ENCODE assay signal across 1 cellular context in the genomic region with DNA sequence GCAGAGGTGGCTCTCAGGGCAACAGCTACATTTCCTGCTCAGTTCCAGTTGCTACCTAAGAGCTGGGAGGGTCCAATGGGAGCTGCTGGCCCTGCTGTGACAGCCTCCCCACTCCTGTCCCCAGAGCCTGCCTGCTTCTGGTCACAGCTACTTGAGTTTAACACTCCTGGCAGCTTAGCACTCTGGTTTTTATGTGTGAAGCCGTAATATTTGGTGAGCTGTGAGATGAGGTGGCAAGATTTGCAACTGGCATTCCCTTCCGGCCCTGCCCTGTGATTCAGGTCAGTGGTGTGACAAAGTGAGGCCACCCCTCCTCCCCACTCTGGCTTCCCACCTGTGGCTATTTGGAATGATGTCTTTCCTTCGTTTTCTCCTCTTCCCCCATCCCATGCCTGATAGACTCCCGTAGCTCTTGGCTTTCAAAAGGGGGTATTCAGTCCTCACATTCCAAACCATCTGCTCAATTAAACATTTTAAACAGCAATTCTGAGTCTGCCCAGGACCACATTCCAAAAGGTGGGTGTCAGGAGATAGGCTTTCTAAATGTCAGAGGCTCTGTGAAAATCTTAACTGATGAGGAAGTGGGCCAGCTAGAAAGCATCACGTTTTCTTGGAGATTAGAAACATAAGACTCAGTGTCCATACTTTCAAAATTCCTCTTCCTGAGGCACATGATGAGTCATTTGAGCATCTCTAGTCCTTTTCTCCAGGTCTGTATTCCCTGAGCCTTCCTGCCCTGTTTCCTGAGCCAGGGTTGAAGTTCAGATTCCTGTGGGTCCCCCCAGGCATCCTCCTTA.
TF ChIP-seq lines count a peak whose summit lies in the region.

No MANE protein-coding gene starts in this region.

TF ChIP-seq in GM23338, 12 proteins besides CTCF, POLR2A, EP300 and RAD21 (continued from another document):
- TF ChIP-seq, protein P1, sequence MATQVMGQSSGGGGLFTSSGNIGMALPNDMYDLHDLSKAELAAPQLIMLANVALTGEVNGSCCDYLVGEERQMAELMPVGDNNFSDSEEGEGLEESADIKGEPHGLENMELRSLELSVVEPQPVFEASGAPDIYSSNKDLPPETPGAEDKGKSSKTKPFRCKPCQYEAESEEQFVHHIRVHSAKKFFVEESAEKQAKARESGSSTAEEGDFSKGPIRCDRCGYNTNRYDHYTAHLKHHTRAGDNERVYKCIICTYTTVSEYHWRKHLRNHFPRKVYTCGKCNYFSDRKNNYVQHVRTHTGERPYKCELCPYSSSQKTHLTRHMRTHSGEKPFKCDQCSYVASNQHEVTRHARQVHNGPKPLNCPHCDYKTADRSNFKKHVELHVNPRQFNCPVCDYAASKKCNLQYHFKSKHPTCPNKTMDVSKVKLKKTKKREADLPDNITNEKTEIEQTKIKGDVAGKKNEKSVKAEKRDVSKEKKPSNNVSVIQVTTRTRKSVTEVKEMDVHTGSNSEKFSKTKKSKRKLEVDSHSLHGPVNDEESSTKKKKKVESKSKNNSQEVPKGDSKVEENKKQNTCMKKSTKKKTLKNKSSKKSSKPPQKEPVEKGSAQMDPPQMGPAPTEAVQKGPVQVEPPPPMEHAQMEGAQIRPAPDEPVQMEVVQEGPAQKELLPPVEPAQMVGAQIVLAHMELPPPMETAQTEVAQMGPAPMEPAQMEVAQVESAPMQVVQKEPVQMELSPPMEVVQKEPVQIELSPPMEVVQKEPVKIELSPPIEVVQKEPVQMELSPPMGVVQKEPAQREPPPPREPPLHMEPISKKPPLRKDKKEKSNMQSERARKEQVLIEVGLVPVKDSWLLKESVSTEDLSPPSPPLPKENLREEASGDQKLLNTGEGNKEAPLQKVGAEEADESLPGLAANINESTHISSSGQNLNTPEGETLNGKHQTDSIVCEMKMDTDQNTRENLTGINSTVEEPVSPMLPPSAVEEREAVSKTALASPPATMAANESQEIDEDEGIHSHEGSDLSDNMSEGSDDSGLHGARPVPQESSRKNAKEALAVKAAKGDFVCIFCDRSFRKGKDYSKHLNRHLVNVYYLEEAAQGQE (IDR thresholded peaks at IDR 0.05; ENCODE audit: unreplicated experiment) = no peak
- TF ChIP-seq NANOG (IDR thresholded peaks at IDR 0.05; ENCODE audit: borderline replicate concordance) = no peak
- no peak for TF ChIP-seq POLR2AphosphoS5 (IDR thresholded peaks at IDR 0.05; ENCODE audit: low read depth)
- TF ChIP-seq EZH2 (IDR thresholded peaks at IDR 0.05; ENCODE audit: low read depth, unreplicated experiment) = no peak
- no peak for TF ChIP-seq ZNF114 (CRISPR knock-in tag; IDR thresholded peaks at IDR 0.05)
- TF ChIP-seq, protein P2, sequence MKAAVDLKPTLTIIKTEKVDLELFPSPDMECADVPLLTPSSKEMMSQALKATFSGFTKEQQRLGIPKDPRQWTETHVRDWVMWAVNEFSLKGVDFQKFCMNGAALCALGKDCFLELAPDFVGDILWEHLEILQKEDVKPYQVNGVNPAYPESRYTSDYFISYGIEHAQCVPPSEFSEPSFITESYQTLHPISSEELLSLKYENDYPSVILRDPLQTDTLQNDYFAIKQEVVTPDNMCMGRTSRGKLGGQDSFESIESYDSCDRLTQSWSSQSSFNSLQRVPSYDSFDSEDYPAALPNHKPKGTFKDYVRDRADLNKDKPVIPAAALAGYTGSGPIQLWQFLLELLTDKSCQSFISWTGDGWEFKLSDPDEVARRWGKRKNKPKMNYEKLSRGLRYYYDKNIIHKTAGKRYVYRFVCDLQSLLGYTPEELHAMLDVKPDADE (IDR thresholded peaks at IDR 0.05) = no peak
- no peak for TF ChIP-seq CREB1 (CRISPR knock-in tag; IDR thresholded peaks at IDR 0.05; ENCODE audit: low read depth)
